Comparison of ENCODE assay signal across 1 cellular context in the genomic region with DNA sequence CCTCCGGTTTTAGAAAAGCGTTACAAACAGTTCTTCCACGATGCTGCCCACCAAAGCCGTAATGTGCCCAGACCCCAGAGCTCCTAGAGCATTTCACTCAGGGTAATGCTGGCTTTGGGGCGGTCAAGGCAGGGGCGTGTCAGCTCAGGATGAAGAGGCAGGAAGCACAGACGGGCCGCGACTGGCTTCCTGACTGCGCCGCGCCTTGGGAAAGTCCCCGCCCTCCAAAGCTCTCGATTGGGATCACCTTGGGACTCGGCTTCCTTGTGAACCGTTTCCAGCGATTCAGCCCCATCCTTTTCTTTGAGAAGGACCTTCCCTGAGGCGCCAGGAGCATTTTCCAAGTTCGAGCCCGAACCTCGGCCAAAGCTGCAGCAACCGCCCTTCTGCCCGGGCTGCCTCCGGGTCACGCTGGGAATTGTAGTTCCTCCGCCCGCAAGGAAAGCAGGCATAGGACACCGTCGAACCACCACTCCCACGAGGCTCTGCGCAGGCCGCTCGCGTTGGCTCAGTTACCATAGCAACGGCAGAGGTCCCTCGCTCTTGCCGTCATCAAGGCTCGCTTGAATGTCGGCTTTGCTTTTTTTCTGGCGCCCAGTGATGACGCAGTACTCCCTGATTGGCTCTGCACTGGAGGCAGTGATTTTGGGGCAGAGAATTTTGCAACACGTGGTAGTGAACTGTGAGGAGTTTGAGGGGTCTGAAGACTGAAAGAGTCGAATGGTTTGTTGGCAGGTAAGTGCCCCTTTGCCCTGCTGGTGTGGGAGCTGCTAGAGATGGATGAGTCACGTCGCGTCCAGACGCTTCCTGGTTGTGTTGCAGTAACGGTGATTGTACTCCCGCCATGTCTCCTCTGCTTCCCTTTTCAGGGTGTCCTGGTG.
TF ChIP-seq lines count a peak whose summit lies in the region.

CCDC191 (minus strand) TSS at position 397 of the 881 bp plus-strand sequence; CDS start at position 337, 60 bp downstream.
QTRT2 (plus strand) TSS at position 608 of the 881 bp plus-strand sequence. CDS start 8,521 bp downstream, outside the sequence.

TF ChIP-seq in HEK293, 187 proteins besides CTCF, POLR2A, EP300 and RAD21 (continued from another document):
- TF ChIP-seq ZNF580 (tag by site-specific recombination; IDR thresholded peaks at IDR 0.05), result no peak
- TF ChIP-seq, protein P1, sequence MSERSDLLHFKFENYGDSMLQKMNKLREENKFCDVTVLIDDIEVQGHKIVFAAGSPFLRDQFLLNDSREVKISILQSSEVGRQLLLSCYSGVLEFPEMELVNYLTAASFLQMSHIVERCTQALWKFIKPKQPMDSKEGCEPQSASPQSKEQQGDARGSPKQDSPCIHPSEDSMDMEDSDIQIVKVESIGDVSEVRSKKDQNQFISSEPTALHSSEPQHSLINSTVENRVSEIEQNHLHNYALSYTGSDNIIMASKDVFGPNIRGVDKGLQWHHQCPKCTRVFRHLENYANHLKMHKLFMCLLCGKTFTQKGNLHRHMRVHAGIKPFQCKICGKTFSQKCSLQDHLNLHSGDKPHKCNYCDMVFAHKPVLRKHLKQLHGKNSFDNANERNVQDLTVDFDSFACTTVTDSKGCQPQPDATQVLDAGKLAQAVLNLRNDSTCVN (tag by site-specific recombination; optimal IDR thresholded peaks at IDR 0.05), result no peak
- TF ChIP-seq ZNF37A (tag by site-specific recombination; IDR thresholded peaks at IDR 0.05), result no peak
- TF ChIP-seq ZNF513 (tag by site-specific recombination; IDR thresholded peaks at IDR 0.05), result no peak
- TF ChIP-seq, protein P2, sequence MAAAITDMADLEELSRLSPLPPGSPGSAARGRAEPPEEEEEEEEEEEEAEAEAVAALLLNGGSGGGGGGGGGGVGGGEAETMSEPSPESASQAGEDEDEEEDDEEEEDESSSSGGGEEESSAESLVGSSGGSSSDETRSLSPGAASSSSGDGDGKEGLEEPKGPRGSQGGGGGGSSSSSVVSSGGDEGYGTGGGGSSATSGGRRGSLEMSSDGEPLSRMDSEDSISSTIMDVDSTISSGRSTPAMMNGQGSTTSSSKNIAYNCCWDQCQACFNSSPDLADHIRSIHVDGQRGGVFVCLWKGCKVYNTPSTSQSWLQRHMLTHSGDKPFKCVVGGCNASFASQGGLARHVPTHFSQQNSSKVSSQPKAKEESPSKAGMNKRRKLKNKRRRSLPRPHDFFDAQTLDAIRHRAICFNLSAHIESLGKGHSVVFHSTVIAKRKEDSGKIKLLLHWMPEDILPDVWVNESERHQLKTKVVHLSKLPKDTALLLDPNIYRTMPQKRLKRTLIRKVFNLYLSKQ (tag by site-specific recombination; IDR thresholded peaks at IDR 0.05; ENCODE audit: borderline replicate concordance), result no peak
- no peak for TF ChIP-seq ZNF169 (tag by site-specific recombination; IDR thresholded peaks at IDR 0.05)
- TF ChIP-seq, protein P3, sequence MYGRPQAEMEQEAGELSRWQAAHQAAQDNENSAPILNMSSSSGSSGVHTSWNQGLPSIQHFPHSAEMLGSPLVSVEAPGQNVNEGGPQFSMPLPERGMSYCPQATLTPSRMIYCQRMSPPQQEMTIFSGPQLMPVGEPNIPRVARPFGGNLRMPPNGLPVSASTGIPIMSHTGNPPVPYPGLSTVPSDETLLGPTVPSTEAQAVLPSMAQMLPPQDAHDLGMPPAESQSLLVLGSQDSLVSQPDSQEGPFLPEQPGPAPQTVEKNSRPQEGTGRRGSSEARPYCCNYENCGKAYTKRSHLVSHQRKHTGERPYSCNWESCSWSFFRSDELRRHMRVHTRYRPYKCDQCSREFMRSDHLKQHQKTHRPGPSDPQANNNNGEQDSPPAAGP (tag by site-specific recombination; IDR thresholded peaks at IDR 0.05), result no peak
- TF ChIP-seq ZNF404 (tag by site-specific recombination; IDR thresholded peaks at IDR 0.05), result no peak
- TF ChIP-seq ZNF677 (tag by site-specific recombination; IDR thresholded peaks at IDR 0.05), result no peak
- TF ChIP-seq ZNF571 (tag by site-specific recombination; IDR thresholded peaks at IDR 0.05), result no peak
- no peak for TF ChIP-seq GLI4 (tag by site-specific recombination; IDR thresholded peaks at IDR 0.05)
- no peak for TF ChIP-seq ZNF214 (tag by site-specific recombination; IDR thresholded peaks at IDR 0.05; ENCODE audit: borderline replicate concordance)
- TF ChIP-seq ZNF514 (tag by site-specific recombination; IDR thresholded peaks at IDR 0.05), result no peak
- TF ChIP-seq SP7 (tag by site-specific recombination; IDR thresholded peaks at IDR 0.05), result 0 out of 2 replicates have a peak, but pooled peaks have one; percentile 30
- TF ChIP-seq ZNF701 (tag by site-specific recombination; IDR thresholded peaks at IDR 0.05), result no peak
- no peak for TF ChIP-seq ZNF560 (tag by site-specific recombination; IDR thresholded peaks at IDR 0.05; ENCODE audit: borderline replicate concordance)
- no peak for TF ChIP-seq ZBTB49 (tag by site-specific recombination; IDR thresholded peaks at IDR 0.05; ENCODE audit: low read depth)
- TF ChIP-seq ZNF518A (tag by site-specific recombination; conservative IDR thresholded peaks at IDR 0.05; ENCODE audit: low read depth), result no peak
- TF ChIP-seq, protein P4, sequence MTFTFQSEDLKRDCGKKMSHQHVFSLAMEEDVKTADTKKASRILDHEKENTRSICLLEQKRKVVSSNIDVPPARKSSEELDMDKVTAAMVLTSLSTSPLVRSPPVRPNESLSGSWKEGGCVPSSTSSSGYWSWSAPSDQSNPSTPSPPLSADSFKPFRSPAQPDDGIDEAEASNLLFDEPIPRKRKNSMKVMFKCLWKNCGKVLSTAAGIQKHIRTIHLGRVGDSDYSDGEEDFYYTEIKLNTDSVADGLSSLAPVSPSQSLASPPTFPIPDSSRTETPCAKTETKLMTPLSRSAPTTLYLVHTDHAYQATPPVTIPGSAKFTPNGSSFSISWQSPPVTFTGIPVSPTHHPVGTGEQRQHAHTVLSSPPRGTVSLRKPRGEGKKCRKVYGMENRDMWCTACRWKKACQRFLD (tag by site-specific recombination; IDR thresholded peaks at IDR 0.05), result no peak
- TF ChIP-seq, protein P5, sequence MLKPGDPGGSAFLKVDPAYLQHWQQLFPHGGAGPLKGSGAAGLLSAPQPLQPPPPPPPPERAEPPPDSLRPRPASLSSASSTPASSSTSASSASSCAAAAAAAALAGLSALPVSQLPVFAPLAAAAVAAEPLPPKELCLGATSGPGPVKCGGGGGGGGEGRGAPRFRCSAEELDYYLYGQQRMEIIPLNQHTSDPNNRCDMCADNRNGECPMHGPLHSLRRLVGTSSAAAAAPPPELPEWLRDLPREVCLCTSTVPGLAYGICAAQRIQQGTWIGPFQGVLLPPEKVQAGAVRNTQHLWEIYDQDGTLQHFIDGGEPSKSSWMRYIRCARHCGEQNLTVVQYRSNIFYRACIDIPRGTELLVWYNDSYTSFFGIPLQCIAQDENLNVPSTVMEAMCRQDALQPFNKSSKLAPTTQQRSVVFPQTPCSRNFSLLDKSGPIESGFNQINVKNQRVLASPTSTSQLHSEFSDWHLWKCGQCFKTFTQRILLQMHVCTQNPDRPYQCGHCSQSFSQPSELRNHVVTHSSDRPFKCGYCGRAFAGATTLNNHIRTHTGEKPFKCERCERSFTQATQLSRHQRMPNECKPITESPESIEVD (tag by site-specific recombination; IDR thresholded peaks at IDR 0.05), result no peak
